Comparison of ENCODE assay signal across 8 cellular contexts in genomic region chr1:16236495-16237342, GRCh38. TPM values are rescaled to one million over a fixed set of nuclear protein-coding genes. Genes with fewer than 3 reads are reported as not detected.
A peak's percentile ranks its signal among the peaks of the same experiment; 100 is the strongest.
DNase-seq lines count a peak whose midpoint lies in the region; ATAC-seq and TF ChIP-seq lines count a peak whose summit lies in the region.

A gene with protein sequence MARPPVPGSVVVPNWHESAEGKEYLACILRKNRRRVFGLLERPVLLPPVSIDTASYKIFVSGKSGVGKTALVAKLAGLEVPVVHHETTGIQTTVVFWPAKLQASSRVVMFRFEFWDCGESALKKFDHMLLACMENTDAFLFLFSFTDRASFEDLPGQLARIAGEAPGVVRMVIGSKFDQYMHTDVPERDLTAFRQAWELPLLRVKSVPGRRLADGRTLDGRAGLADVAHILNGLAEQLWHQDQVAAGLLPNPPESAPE (minus strand): TSS chr1:16237183. CDS start chr1:16236742, 441 bp downstream.

- 2% methylated on average over 49 of the region's 57 CpGs for WGBS in smooth muscle cell (ENCODE audit: low lambda C conversion rate)

- H3K4me2 ChIP-seq in smooth muscle cell = peak within 1 kb of the TSS; percentile 89

- ATAC-seq in GM18867 (IDR thresholded peaks at IDR 0.05; ENCODE audit: unreplicated experiment) (peak; percentile 82), HG03097 (IDR thresholded peaks at IDR 0.05; ENCODE audit: low FRiP score, unreplicated experiment) (peak; percentile 80)

- H3K4me1 ChIP-seq in breast epithelium (peaks cover 4 to 5% of the 10 kb centered on the region in 2 donors), smooth muscle cell (ENCODE audit: low read depth) (peaks cover 5% of the 10 kb centered on the region)

- peak; percentile 44 for TF ChIP-seq POLR2A in breast epithelium (IDR thresholded peaks at IDR 0.05)

- TF ChIP-seq CTCF in VCaP (conservative IDR thresholded peaks at IDR 0.05) = no peak
- peak in 1 of 3 donors; percentile 17 for TF ChIP-seq CTCF in breast epithelium (IDR thresholded peaks at IDR 0.05)
- TF ChIP-seq CTCF in smooth muscle cell (IDR thresholded peaks at IDR 0.05; ENCODE audit: borderline replicate concordance, insufficient read depth, poor library complexity, severe bottlenecking) = no peak

- H3F3A ChIP-seq in smooth muscle cell (ENCODE audit: low read depth) = peaks cover 6% of the 10 kb centered on the region

- H3K36me3 ChIP-seq in breast epithelium (no peaks in the 10 kb centered on the region), smooth muscle cell (ENCODE audit: low read depth) (no peaks in the 10 kb centered on the region)

- peak within 1 kb of the TSS; percentile 67 for H3K9ac ChIP-seq in smooth muscle cell (ENCODE audit: low read depth)

- H3K9me3 ChIP-seq in breast epithelium (no peaks in the 10 kb centered on the region), smooth muscle cell (replicated peaks; ENCODE audit: low read depth) (no peaks in the 10 kb centered on the region)

- H4K20me1 ChIP-seq in smooth muscle cell (ENCODE audit: low read depth) = no peaks in the 10 kb centered on the region

- intact Hi-C loops in breast epithelium (cut with DNase I; ENCODE audit: low total_unique reads) = no loop called here

- peak within 1 kb of the TSS; percentile 49 to 79 (median 75) for H3K4me3 ChIP-seq in breast epithelium
- H3K4me3 ChIP-seq in smooth muscle cell = peak within 1 kb of the TSS; percentile 63

- no peaks in the 10 kb centered on the region for H3K79me2 ChIP-seq in smooth muscle cell (ENCODE audit: low read depth)

- H2AFZ ChIP-seq in smooth muscle cell (ENCODE audit: low read depth) = peak within 1 kb of the TSS; percentile 71

- peak within 1 kb of the TSS; percentile 88 for H3K27ac ChIP-seq in VCaP
- peak within 1 kb of the TSS; percentile 96 to 97 for H3K27ac ChIP-seq in breast epithelium
- H3K27ac ChIP-seq in smooth muscle cell (ENCODE audit: low read depth) = peak within 1 kb of the TSS; percentile 51

- peak; percentile 63 for DNase-seq in A172 (ENCODE audit: low spot score)
- peak; percentile 95 for DNase-seq in NCI-H2171 (lab: John Stamatoyannopoulos, UW)
- peak; percentile 91 to 96 for DNase-seq in breast epithelium (ENCODE audit: low spot score in 2 of 2)
- DNase-seq in iPS-NIHi7 (ENCODE audit: extremely low spot score) = peak; percentile 97
- peak; percentile 76 for DNase-seq in smooth muscle cell (lab: John Stamatoyannopoulos, UW; ENCODE audit: unreplicated experiment)

- H3K27me3 ChIP-seq in breast epithelium (no peaks in the 10 kb centered on the region), smooth muscle cell (ENCODE audit: low read depth) (no peaks in the 10 kb centered on the region)

RNA-seq across cellular contexts. Expression of the gene that starts here (rescaled TPM):
- total RNA-seq in A172 (2014; rRNA removed; shearing (Covaris generic)) = 2.5 and 5.5 TPM in 2 replicates
- 1 to 10 TPM; 4.3 to 9.5 (median 8.2) TPM for total RNA-seq in breast epithelium
- 1.9 and 2.2 TPM in 2 replicates for total RNA-seq in smooth muscle cell
- 2.5 and 3.3 TPM in 2 replicates for polyA plus RNA-seq in smooth muscle cell

Comparison
In these comparisons a context has a peak if more than half of its experiments do, and no peak if none do; other contexts are left out.
1. Peak in every context shown above with its lines: DNase-seq, ATAC-seq, H3K4me3 ChIP-seq and H3K27ac ChIP-seq.